ENCODE assay signal across 9 cellular contexts in genomic region chr11:66050581-66051231, GRCh38. TPM values are rescaled to one million over a fixed set of nuclear protein-coding genes. Genes with fewer than 3 reads are reported as not detected.
DNase-seq lines count a peak whose midpoint lies in the region; ATAC-seq, FAIRE-seq and TF ChIP-seq lines count a peak whose summit lies in the region.
"Had no signal": no experiment of that assay in that cellular context is flagged by ENCODE, and none has a peak within 500 bp of the region (broad histone marks: within the 10 kb centered on the region; RNA-seq: fewer than 3 reads in every experiment).

No MANE protein-coding gene starts in this region.

- peak overlapping the region; percentile 88 for H3K4me3 Mint-ChIP-seq in activated CD4-positive, alpha-beta T cell treated with anti-CD3 and anti-CD28 coated beads, Interleukin-2, amount 10 ng/mL, durations not matched to agents 24 days and 14 days
- H3K4me3 Mint-ChIP-seq in glutamatergic neuron (ENCODE audit: unreplicated experiment), result peak overlapping the region; percentile 95
- peak overlapping the region; percentile 99 for H3K4me3 Mint-ChIP-seq in stimulated activated memory B cell treated with anti-CD40 and anti-IgM and Interleukin-4, amounts not matched to agents 10 μg/mL and 1 μg/mL and 100 μg/mL, for 72 hours

- 82 to 86% methylated on average over 5 of the region's 5 CpGs for WGBS in lower leg skin, 2 donors

- TF ChIP-seq CTCF in glutamatergic neuron (IDR thresholded peaks at IDR 0.05; ENCODE audit: partially characterized antibody, unreplicated experiment), result no peak
- no peak for TF ChIP-seq CTCF in lower leg skin (IDR thresholded peaks at IDR 0.05)

- H3K4me3 ChIP-seq in lower leg skin (ENCODE audit: low read depth, poor library complexity, severe bottlenecking), result no peak overlapping the region

- no peaks in the 10 kb centered on the region for H3K9me3 Mint-ChIP-seq in activated CD4-positive, alpha-beta T cell treated with anti-CD3 and anti-CD28 coated beads, Interleukin-2, amount 10 ng/mL, durations not matched to agents 24 days and 14 days
- peaks cover 10% of the 10 kb centered on the region for H3K9me3 Mint-ChIP-seq in glutamatergic neuron (ENCODE audit: unreplicated experiment)
- no peaks in the 10 kb centered on the region for H3K9me3 Mint-ChIP-seq in stimulated activated memory B cell treated with anti-CD40 and anti-IgM and Interleukin-4, amounts not matched to agents 10 μg/mL and 1 μg/mL and 100 μg/mL, for 72 hours

- TF ChIP-seq POLR2A in H54 (IDR thresholded peaks at IDR 0.05; ENCODE audit: low read depth, low read length), result no peak
- TF ChIP-seq POLR2A in lower leg skin (IDR thresholded peaks at IDR 0.05), result no peak

- H3K36me3 Mint-ChIP-seq in activated CD4-positive, alpha-beta T cell treated with anti-CD3 and anti-CD28 coated beads, Interleukin-2, amount 10 ng/mL, durations not matched to agents 24 days and 14 days (ENCODE audit: low read depth), result peaks cover 23% of the 10 kb centered on the region
- no peaks in the 10 kb centered on the region for H3K36me3 Mint-ChIP-seq in glutamatergic neuron (ENCODE audit: unreplicated experiment)
- H3K36me3 Mint-ChIP-seq in stimulated activated memory B cell treated with anti-CD40 and anti-IgM and Interleukin-4, amounts not matched to agents 10 μg/mL and 1 μg/mL and 100 μg/mL, for 72 hours, result peaks cover 19% of the 10 kb centered on the region

- no peak for ATAC-seq in stimulated activated memory B cell treated with anti-CD40 and anti-IgM and Interleukin-4, amounts not matched to agents 10 μg/mL and 1 μg/mL and 100 μg/mL, for 72 hours

- H3K4me1 Mint-ChIP-seq in activated CD4-positive, alpha-beta T cell treated with anti-CD3 and anti-CD28 coated beads, Interleukin-2, amount 10 ng/mL, durations not matched to agents 24 days and 14 days, result peaks cover 22% of the 10 kb centered on the region
- H3K4me1 Mint-ChIP-seq in glutamatergic neuron (ENCODE audit: low read depth, unreplicated experiment), result peaks cover 22% of the 10 kb centered on the region
- H3K4me1 Mint-ChIP-seq in stimulated activated memory B cell treated with anti-CD40 and anti-IgM and Interleukin-4, amounts not matched to agents 10 μg/mL and 1 μg/mL and 100 μg/mL, for 72 hours, result peaks cover 37% of the 10 kb centered on the region

- H3K27me3 Mint-ChIP-seq in activated CD4-positive, alpha-beta T cell treated with anti-CD3 and anti-CD28 coated beads, Interleukin-2, amount 10 ng/mL, durations not matched to agents 24 days and 14 days, result peaks cover 7% of the 10 kb centered on the region
- H3K27me3 Mint-ChIP-seq in glutamatergic neuron (ENCODE audit: unreplicated experiment), result peaks cover 9% of the 10 kb centered on the region
- H3K27me3 Mint-ChIP-seq in stimulated activated memory B cell treated with anti-CD40 and anti-IgM and Interleukin-4, amounts not matched to agents 10 μg/mL and 1 μg/mL and 100 μg/mL, for 72 hours, result peaks cover 18% of the 10 kb centered on the region

- no peak for DNase-seq in activated CD4-positive, alpha-beta T cell treated with anti-CD3 and anti-CD28 coated beads, Interleukin-2, amount 10 ng/mL, durations not matched to agents 24 days and 14 days
- no peak for DNase-seq in activated CD4-positive, alpha-beta T cell treated with anti-CD3 and anti-CD28 coated beads, Interleukin-2, amount 50 U/mL, for 4 hours
- DNase-seq in SK-N-DZ (ENCODE audit: low spot score), result peak; percentile 32
- no peak for DNase-seq in glutamatergic neuron
- no peak for DNase-seq in H54 (ENCODE audit: insufficient read length, low spot score)
- DNase-seq in H4 (ENCODE audit: low spot score), result no peak
- no peak for DNase-seq in lower leg skin (ENCODE audit: low spot score in 2 of 2)
- DNase-seq: T-helper 9 cell had no signal

- no peak for FAIRE-seq in H54 (lab: Jason Lieb, UNC)

- H3K27ac Mint-ChIP-seq in activated CD4-positive, alpha-beta T cell treated with anti-CD3 and anti-CD28 coated beads, Interleukin-2, amount 10 ng/mL, durations not matched to agents 24 days and 14 days, result peak overlapping the region; percentile 93
- peak overlapping the region; percentile 97 for H3K27ac Mint-ChIP-seq in glutamatergic neuron (ENCODE audit: unreplicated experiment)
- H3K27ac Mint-ChIP-seq in stimulated activated memory B cell treated with anti-CD40 and anti-IgM and Interleukin-4, amounts not matched to agents 10 μg/mL and 1 μg/mL and 100 μg/mL, for 72 hours, result peak overlapping the region; percentile 94

- intact Hi-C loops in activated CD4-positive, alpha-beta T cell treated with anti-CD3 and anti-CD28 coated beads, Interleukin-2, amount 10 ng/mL, durations not matched to agents 24 days and 14 days (cut with micrococcal nuclease), result no loop called here
- intact Hi-C loops in lower leg skin (cut with DNase I; ENCODE audit: low total_unique reads), result no loop called here

RNA-seq across cellular contexts. Expression of gene SF3B2, which starts 1.5 kb away (rescaled TPM):
- 283 and 284 TPM in 2 replicates for total RNA-seq in activated CD4-positive, alpha-beta T cell treated with anti-CD3 and anti-CD28 coated beads, Interleukin-2, amount 10 ng/mL, durations not matched to agents 24 days and 14 days
- 164 and 178 TPM in 2 replicates for polyA plus RNA-seq in SK-N-DZ (2014; cell fraction: cytosol; rRNA removed)
- 157 and 172 TPM in 2 replicates for polyA plus RNA-seq in SK-N-DZ (2014; cell fraction: nucleus; rRNA removed)
- total RNA-seq in glutamatergic neuron (ENCODE audit: unreplicated experiment) (187 TPM), lower leg skin (100 to 1,000 TPM in 3 of 4 donors, 10 to 100 TPM in 1; 94.3 to 160 (median 114) TPM)
- total RNA-seq in H4 (2014; rRNA removed; shearing (Covaris generic)), result 135 and 140 TPM in 2 replicates

RNA-seq across cellular contexts. Expression of gene GAL3ST3, which starts 1.7 kb away (rescaled TPM):
- total RNA-seq in activated CD4-positive, alpha-beta T cell treated with anti-CD3 and anti-CD28 coated beads, Interleukin-2, amount 10 ng/mL, durations not matched to agents 24 days and 14 days, result not detected in 2 replicates
- 7.4 and 9.0 TPM in 2 replicates for polyA plus RNA-seq in SK-N-DZ (2014; cell fraction: cytosol; rRNA removed)
- polyA plus RNA-seq in SK-N-DZ (2014; cell fraction: nucleus; rRNA removed), result 12.0 and 12.5 TPM in 2 replicates
- 2.4 TPM for total RNA-seq in glutamatergic neuron (ENCODE audit: unreplicated experiment)
- not detected in 2 replicates for total RNA-seq in H4 (2014; rRNA removed; shearing (Covaris generic))
- not detected for total RNA-seq in lower leg skin

RNA-seq across cellular contexts. Expression of gene PACS1, which starts 19.4 kb away (rescaled TPM):
- 90.9 and 96.7 TPM in 2 replicates for total RNA-seq in activated CD4-positive, alpha-beta T cell treated with anti-CD3 and anti-CD28 coated beads, Interleukin-2, amount 10 ng/mL, durations not matched to agents 24 days and 14 days
- 5.9 and 6.4 TPM in 2 replicates for polyA plus RNA-seq in SK-N-DZ (2014; cell fraction: cytosol; rRNA removed)
- polyA plus RNA-seq in SK-N-DZ (2014; cell fraction: nucleus; rRNA removed), result 3.2 and 7.8 TPM in 2 replicates
- total RNA-seq in glutamatergic neuron (ENCODE audit: unreplicated experiment), result 30.6 TPM
- 7.6 and 8.9 TPM in 2 replicates for total RNA-seq in H4 (2014; rRNA removed; shearing (Covaris generic))
- 10 to 100 TPM; 26.7 to 41.1 (median 32.4) TPM for total RNA-seq in lower leg skin

RNA-seq across cellular contexts. Expression of gene CATSPER1, which starts 24.4 kb away (rescaled TPM):
- total RNA-seq in activated CD4-positive, alpha-beta T cell treated with anti-CD3 and anti-CD28 coated beads, Interleukin-2, amount 10 ng/mL, durations not matched to agents 24 days and 14 days, result 0.28 and 0.30 TPM in 2 replicates
- polyA plus RNA-seq in SK-N-DZ (2014; cell fraction: cytosol; rRNA removed), result not detected in 2 replicates
- polyA plus RNA-seq in SK-N-DZ (2014; cell fraction: nucleus; rRNA removed), result not detected in 2 replicates
- total RNA-seq in glutamatergic neuron (ENCODE audit: unreplicated experiment), result not detected
- total RNA-seq in H4 (2014; rRNA removed; shearing (Covaris generic)), result 2.6 and 4.6 TPM in 2 replicates
- not detected for total RNA-seq in lower leg skin

RNA-seq across cellular contexts. Expression of gene CST6, which starts 38.9 kb away (rescaled TPM):
- 0.45 and 1.5 TPM in 2 replicates for total RNA-seq in activated CD4-positive, alpha-beta T cell treated with anti-CD3 and anti-CD28 coated beads, Interleukin-2, amount 10 ng/mL, durations not matched to agents 24 days and 14 days
- polyA plus RNA-seq in SK-N-DZ (2014; cell fraction: cytosol; rRNA removed), result not detected in 2 replicates
- not detected in 2 replicates for polyA plus RNA-seq in SK-N-DZ (2014; cell fraction: nucleus; rRNA removed)
- total RNA-seq in glutamatergic neuron (ENCODE audit: unreplicated experiment) (not detected), lower leg skin (1,000 to 10,000 TPM in 3 of 4 donors, 100 to 1,000 TPM in 1; 734 to 2,600 (median 1,315) TPM)
- total RNA-seq in H4 (2014; rRNA removed; shearing (Covaris generic)), result not detected in 2 replicates
